ENCODE assay signal across 28 cellular contexts in the genomic region with DNA sequence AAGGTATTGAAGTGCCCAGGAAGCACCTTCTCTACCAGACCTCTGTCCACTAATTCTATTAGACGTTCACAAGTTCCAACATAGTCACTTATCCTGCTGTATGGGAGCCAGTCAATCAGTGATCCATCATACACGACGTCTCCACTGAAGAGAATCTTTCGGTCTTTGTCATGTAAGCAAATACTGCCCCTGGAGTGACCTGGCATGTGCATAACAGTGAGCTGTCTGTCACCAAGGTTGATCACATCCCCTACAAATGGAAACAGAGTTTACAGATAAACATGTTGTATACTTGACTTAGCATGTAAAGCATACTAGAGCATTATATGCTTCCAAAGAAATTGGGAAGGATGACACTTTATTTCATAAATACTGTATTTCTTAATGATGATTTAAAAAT.
"Had no signal": no experiment of that assay in that cellular context is flagged by ENCODE, and none has a peak within 500 bp of the region (broad histone marks: within the 10 kb centered on the region; RNA-seq: fewer than 3 reads in every experiment).

No MANE protein-coding gene starts in this region.

- DNase-seq: dermis blood vessel endothelial cell; effector memory CD4-positive, alpha-beta T cell; foreskin keratinocyte; heart left ventricle; immature natural killer cell; islet precursor cell; kidney glomerular epithelial cell; left colon; left ventricle myocardium inferior; lower lobe of right lung; mucosa of descending colon; naive B cell; right cardiac atrium; spleen; stimulated activated CD4-positive, alpha-beta T cell treated with anti-CD3 and anti-CD28 coated beads, Interleukin-4, amount 100 ng/mL, for 4 hours; stimulated activated naive CD8-positive, alpha-beta T cell treated with anti-CD3 and anti-CD28 coated beads, Interleukin-15, Interleukin-2, amounts not matched to agents 100 U/mL and 50 U/mL, for 24 hours; substantia nigra; testis; tibial artery had no signal

- H3K9ac ChIP-seq: parathyroid adenoma had no signal

- ATAC-seq: foreskin keratinocyte; gastroesophageal sphincter; heart left ventricle; left colon; lower lobe of right lung; mucosa of descending colon; natural killer cell treated with Interleukin-12 subunit alpha and Interleukin-12 subunit beta and Interleukin-15 and Interleukin-18, amount 100 ng/mL, for 72 hours; right cardiac atrium; stimulated activated memory B cell treated with anti-CD40 and anti-IgM and Interleukin-4, amounts not matched to agents 10 μg/mL and 1 μg/mL and 100 μg/mL, for 72 hours; stimulated activated naive CD8-positive, alpha-beta T cell treated with anti-CD3 and anti-CD28 coated beads, Interleukin-15, Interleukin-2, amounts not matched to agents 100 U/mL and 50 U/mL, for 24 hours had no signal

- H3K4me3 ChIP-seq: coronary artery, esophagus muscularis mucosa, gastroesophageal sphincter, heart left ventricle, hepatocyte, left ventricle myocardium inferior, lower lobe of right lung, mucosa of descending colon, skin epidermis, spleen, testis, tibial artery had no signal

- H3K27me3 ChIP-seq: esophagus muscularis mucosa, foreskin keratinocyte, gastroesophageal sphincter, heart left ventricle, hepatocyte, spleen, testis, tibial artery had no signal

- H3K9me3 ChIP-seq: esophagus muscularis mucosa, gastroesophageal sphincter, left ventricle myocardium inferior, lower lobe of right lung, mucosa of descending colon, spleen, testis, tibial artery had no signal

- H3K27ac ChIP-seq: coronary artery, esophagus muscularis mucosa, foreskin keratinocyte, gastroesophageal sphincter, heart left ventricle, hepatocyte, left ventricle myocardium inferior, lower lobe of right lung, parathyroid adenoma, skin epidermis, spleen, testis, tibial artery had no signal

- H3K4me2 ChIP-seq: hepatocyte had no signal

- H3K4me1 ChIP-seq: esophagus muscularis mucosa, foreskin keratinocyte, gastroesophageal sphincter, left ventricle myocardium inferior, lower lobe of right lung, parathyroid adenoma, spleen, testis, tibial artery had no signal

- FAIRE-seq: endothelial cell of umbilical vein had no signal

- H2AFZ ChIP-seq: hepatocyte, parathyroid adenoma had no signal

- H3K36me3 ChIP-seq: lower lobe of right lung, tibial artery had no signal
